ENCODE assay signal across 19 cellular contexts in genomic region chr6:26243132-26243531, GRCh38.
A peak's percentile ranks its signal among the peaks of the same experiment; 100 is the strongest.
DNase-seq lines count a peak whose midpoint lies in the region; ATAC-seq and TF ChIP-seq lines count a peak whose summit lies in the region.
"Had no signal": no experiment of that assay in that cellular context is flagged by ENCODE, and none has a peak within 500 bp of the region (broad histone marks: within the 10 kb centered on the region; RNA-seq: fewer than 3 reads in every experiment).

No MANE protein-coding gene starts in this region.

- H3F3A ChIP-seq in GM23338 (replicated peaks; ENCODE audit: low read depth): no peaks in the 10 kb centered on the region
- peaks cover 7% of the 10 kb centered on the region; the same call in 1 of the 2 replicates for H3F3A ChIP-seq in OCI-LY1 (ENCODE audit: insufficient read depth, low read length)

- H2AFZ ChIP-seq in GM23338: no peak overlapping the region
- no peak overlapping the region for H2AFZ ChIP-seq in OCI-LY1 (ENCODE audit: low read length)

- no peaks in the 10 kb centered on the region; the same call in 2 of the 3 replicates for H3K36me3 Mint-ChIP-seq in GM23338 (ENCODE audit: low read depth)
- H3K36me3 Mint-ChIP-seq in progenitor cell of endocrine pancreas (ENCODE audit: insufficient read depth): peaks cover 3% of the 10 kb centered on the region
- H3K36me3 Mint-ChIP-seq in chondrocyte (ENCODE audit: low read depth): no peaks in the 10 kb centered on the region

- H3K27me3 Mint-ChIP-seq in GM23338 (ENCODE audit: insufficient read depth, low read depth, poor library complexity): peaks cover 29% of the 10 kb centered on the region
- H3K27me3 Mint-ChIP-seq in progenitor cell of endocrine pancreas: no peaks in the 10 kb centered on the region
- H3K27me3 Mint-ChIP-seq in chondrocyte (ENCODE audit: low read depth): no peaks in the 10 kb centered on the region
- H3K27me3 Mint-ChIP-seq: activated T-helper 17 cell treated with anti-CD3 and anti-CD28 coated beads, Interleukin-2, amount 50 U/mL, for 72 hours; CD4-positive, alpha-beta memory T cell had no signal

- H3K27ac ChIP-seq in GM23338 (ENCODE audit: low read depth) (peak overlapping the region; percentile 79), OCI-LY1 (ENCODE audit: low read depth, low read length, poor library complexity, severe bottlenecking) (peak overlapping the region; percentile 97), epithelial cell of prostate (peak overlapping the region; percentile 81), SJCRH30 (no peak overlapping the region)
- H3K27ac ChIP-seq: coronary artery, testis had no signal

- peak overlapping the region; percentile 11; the same call in 1 of the 2 replicates for H3K4me2 ChIP-seq in GM23338
- H3K4me2 ChIP-seq in OCI-LY1 (ENCODE audit: low read length): no peak overlapping the region

- H3K9me2 ChIP-seq in GM23338 (ENCODE audit: insufficient read depth): no peaks in the 10 kb centered on the region
- H3K9me2 ChIP-seq in OCI-LY1 (ENCODE audit: low read depth, low read length): no peaks in the 10 kb centered on the region

- H4K20me1 ChIP-seq in GM23338 (replicated peaks; ENCODE audit: insufficient read depth): no peaks in the 10 kb centered on the region
- H4K20me1 ChIP-seq in OCI-LY1 (ENCODE audit: insufficient read depth, low read length): no peaks in the 10 kb centered on the region

- no peak overlapping the region for H3K4me3 ChIP-seq in GM23338
- H3K4me3 ChIP-seq in OCI-LY1 (ENCODE audit: low read depth, low read length, poor library complexity, severe bottlenecking): no peak overlapping the region
- H3K4me3 ChIP-seq in SJCRH30: no peak overlapping the region
- H3K4me3 ChIP-seq: coronary artery, testis had no signal

- ATAC-seq in GM23338: no peak
- ATAC-seq: activated T-helper 17 cell treated with anti-CD3 and anti-CD28 coated beads, Interleukin-2, amount 50 U/mL, for 72 hours; left lobe of liver; right cardiac atrium had no signal

- H3K9me3 ChIP-seq in OCI-LY1 (ENCODE audit: low read length) (no peaks in the 10 kb centered on the region), SJCRH30 (replicated peaks) (no peaks in the 10 kb centered on the region)
- H3K9me3 ChIP-seq: testis had no signal

- H3K36me3 ChIP-seq in GM23338 (ENCODE audit: insufficient read depth) (no peaks in the 10 kb centered on the region), OCI-LY1 (ENCODE audit: insufficient read depth, low read length) (no peaks in the 10 kb centered on the region), SJCRH30 (no peaks in the 10 kb centered on the region)

- H3K9me3 Mint-ChIP-seq in GM23338 (0 out of 3 replicates have a peak, but pooled peaks cover 2% of the 10 kb centered on the region), progenitor cell of endocrine pancreas (ENCODE audit: low read depth) (peaks cover 12% of the 10 kb centered on the region), chondrocyte (ENCODE audit: low read depth) (no peaks in the 10 kb centered on the region)
- H3K9me3 Mint-ChIP-seq: activated T-helper 17 cell treated with anti-CD3 and anti-CD28 coated beads, Interleukin-2, amount 50 U/mL, for 72 hours had no signal

- DNase-seq in GM23338 (ENCODE audit: low spot score) (no peak), epithelial cell of prostate (ENCODE audit: low read depth, low spot score) (peak; percentile 60), progenitor cell of endocrine pancreas (ENCODE audit: low spot score, unreplicated experiment) (no peak), chondrocyte (ENCODE audit: low spot score) (no peak), NCI-H774 (lab: John Stamatoyannopoulos, UW) (no peak), SJCRH30 (no peak)
- DNase-seq: activated CD4-positive, CD25-positive, alpha-beta regulatory T cell; activated naive CD8-positive, alpha-beta T cell treated with anti-CD3 and anti-CD28 coated beads for 36 hours; CD4-positive, alpha-beta memory T cell; foreskin melanocyte; Karpas-422; NCI-H2171; right cardiac atrium; T-helper 9 cell; testis had no signal

- peak overlapping the region; percentile 67; the same call in 1 of the 2 replicates for H3K27ac Mint-ChIP-seq in GM23338
- H3K27ac Mint-ChIP-seq in progenitor cell of endocrine pancreas: peak overlapping the region; percentile 50
- H3K27ac Mint-ChIP-seq in chondrocyte (ENCODE audit: unreplicated experiment): no peak overlapping the region

- H3K4me3 Mint-ChIP-seq in GM23338: no peak overlapping the region
- H3K4me3 Mint-ChIP-seq in progenitor cell of endocrine pancreas (ENCODE audit: low read depth): no peak overlapping the region
- H3K4me3 Mint-ChIP-seq in chondrocyte (ENCODE audit: unreplicated experiment): no peak overlapping the region
- H3K4me3 Mint-ChIP-seq: activated naive CD8-positive, alpha-beta T cell treated with anti-CD3 and anti-CD28 coated beads for 36 hours had no signal

- peaks cover 20% of the 10 kb centered on the region for H3K4me1 ChIP-seq in GM23338 (ENCODE audit: insufficient read depth)
- H3K4me1 ChIP-seq in OCI-LY1 (ENCODE audit: insufficient read depth, low read length, severe bottlenecking): peaks cover 54% of the 10 kb centered on the region
- no peaks in the 10 kb centered on the region for H3K4me1 ChIP-seq in SJCRH30
- H3K4me1 ChIP-seq: testis had no signal

- no peaks in the 10 kb centered on the region for H3K27me3 ChIP-seq in GM23338 (ENCODE audit: insufficient read depth)
- no peaks in the 10 kb centered on the region for H3K27me3 ChIP-seq in OCI-LY1 (ENCODE audit: insufficient read depth, low read length)
- H3K27me3 ChIP-seq in SJCRH30: no peaks in the 10 kb centered on the region
- H3K27me3 ChIP-seq: testis had no signal

- H3K9ac ChIP-seq in OCI-LY1 (ENCODE audit: low read length): no peak overlapping the region

- TF ChIP-seq CTCF in GM23338 (conservative IDR thresholded peaks at IDR 0.05; ENCODE audit: low read depth in 2 of 2): no peak
- TF ChIP-seq CTCF in OCI-LY1 (IDR thresholded peaks at IDR 0.05; ENCODE audit: low read length): no peak
- no peak for TF ChIP-seq CTCF in progenitor cell of endocrine pancreas (IDR thresholded peaks at IDR 0.05; ENCODE audit: unreplicated experiment)
- no peak for TF ChIP-seq CTCF in chondrocyte (IDR thresholded peaks at IDR 0.05)

- H3K4me1 Mint-ChIP-seq in GM23338 (peaks cover 35% of the 10 kb centered on the region), progenitor cell of endocrine pancreas (ENCODE audit: low read depth) (peaks cover 22% of the 10 kb centered on the region), chondrocyte (ENCODE audit: low read depth) (no peaks in the 10 kb centered on the region)

- H3K79me2 ChIP-seq in GM23338 (replicated peaks; ENCODE audit: insufficient read depth) (no peaks in the 10 kb centered on the region), OCI-LY1 (ENCODE audit: insufficient read depth, low read length) (no peaks in the 10 kb centered on the region)

TF ChIP-seq in GM23338, 12 proteins besides CTCF, POLR2A, EP300 and RAD21 (continues in another document):
- no peak for TF ChIP-seq ZNF462 (CRISPR knock-in tag; IDR thresholded peaks at IDR 0.05)
